1 cellular context compared by ENCODE assay signal in genomic region chr7:84821671-84822534, GRCh38.
TF ChIP-seq lines count a peak whose summit lies in the region.

No MANE protein-coding gene starts in this region.

TF ChIP-seq in K562, 482 proteins besides CTCF, POLR2A, EP300 and RAD21 (continued from another document and continues in another):
- TF ChIP-seq, protein P1, sequence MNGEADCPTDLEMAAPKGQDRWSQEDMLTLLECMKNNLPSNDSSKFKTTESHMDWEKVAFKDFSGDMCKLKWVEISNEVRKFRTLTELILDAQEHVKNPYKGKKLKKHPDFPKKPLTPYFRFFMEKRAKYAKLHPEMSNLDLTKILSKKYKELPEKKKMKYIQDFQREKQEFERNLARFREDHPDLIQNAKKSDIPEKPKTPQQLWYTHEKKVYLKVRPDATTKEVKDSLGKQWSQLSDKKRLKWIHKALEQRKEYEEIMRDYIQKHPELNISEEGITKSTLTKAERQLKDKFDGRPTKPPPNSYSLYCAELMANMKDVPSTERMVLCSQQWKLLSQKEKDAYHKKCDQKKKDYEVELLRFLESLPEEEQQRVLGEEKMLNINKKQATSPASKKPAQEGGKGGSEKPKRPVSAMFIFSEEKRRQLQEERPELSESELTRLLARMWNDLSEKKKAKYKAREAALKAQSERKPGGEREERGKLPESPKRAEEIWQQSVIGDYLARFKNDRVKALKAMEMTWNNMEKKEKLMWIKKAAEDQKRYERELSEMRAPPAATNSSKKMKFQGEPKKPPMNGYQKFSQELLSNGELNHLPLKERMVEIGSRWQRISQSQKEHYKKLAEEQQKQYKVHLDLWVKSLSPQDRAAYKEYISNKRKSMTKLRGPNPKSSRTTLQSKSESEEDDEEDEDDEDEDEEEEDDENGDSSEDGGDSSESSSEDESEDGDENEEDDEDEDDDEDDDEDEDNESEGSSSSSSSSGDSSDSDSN (IDR thresholded peaks at IDR 0.05; ENCODE audit: borderline replicate concordance in 1 of 2, low read depth in 2 of 2, low read length in 2 of 2) = no peak
- 0 out of 2 replicates have a peak, but pooled peaks have one; percentile 59 for TF ChIP-seq HMG20B (CRISPR knock-in tag; IDR thresholded peaks at IDR 0.05)
- no peak for TF ChIP-seq HLTF (IDR thresholded peaks at IDR 0.05)
- TF ChIP-seq NFE2 (IDR thresholded peaks at IDR 0.05; ENCODE audit: low read depth) = no peak
- no peak for TF ChIP-seq IRF2 (CRISPR knock-in tag; IDR thresholded peaks at IDR 0.05)
- TF ChIP-seq NFATC3 (IDR thresholded peaks at IDR 0.05) = no peak
- TF ChIP-seq C11orf30 (IDR thresholded peaks at IDR 0.05; ENCODE audit: low read depth) = no peak
- TF ChIP-seq ZEB2 (IDR thresholded peaks at IDR 0.05) = no peak; the same call in 1 of the 2 replicates
- TF ChIP-seq FIP1L1 (IDR thresholded peaks at IDR 0.05; ENCODE audit: low read depth, low read length, poor library complexity, severe bottlenecking) = no peak
- TF ChIP-seq JUN (IDR thresholded peaks at IDR 0.05; ENCODE audit: borderline replicate concordance, low read depth, low read length) = no peak
- no peak for TF ChIP-seq JUN (CRISPR knock-in tag; IDR thresholded peaks at IDR 0.05; ENCODE audit: borderline replicate concordance)
- peak; percentile 95 for TF ChIP-seq ZNF584 (CRISPR knock-in tag; IDR thresholded peaks at IDR 0.05; ENCODE audit: low read depth)
- TF ChIP-seq NCOA1 (IDR thresholded peaks at IDR 0.05; ENCODE audit: low read depth) = no peak
- TF ChIP-seq HSF4 (CRISPR knock-in tag; IDR thresholded peaks at IDR 0.05; ENCODE audit: borderline replicate concordance) = peak; percentile 97
- peak; percentile 90 for TF ChIP-seq PYGO2 (tag; IDR thresholded peaks at IDR 0.05)
- no peak for TF ChIP-seq SUPT5H (IDR thresholded peaks at IDR 0.05)
- TF ChIP-seq TEAD1 (CRISPR knock-in tag; IDR thresholded peaks at IDR 0.05) = peak; percentile 5 to 93; a peak in 2 of 4 replicates
- 0 out of 2 replicates have a peak, but pooled peaks have one; percentile 77 for TF ChIP-seq KLF10 (CRISPR knock-in tag; IDR thresholded peaks at IDR 0.05)
- TF ChIP-seq, protein P2, sequence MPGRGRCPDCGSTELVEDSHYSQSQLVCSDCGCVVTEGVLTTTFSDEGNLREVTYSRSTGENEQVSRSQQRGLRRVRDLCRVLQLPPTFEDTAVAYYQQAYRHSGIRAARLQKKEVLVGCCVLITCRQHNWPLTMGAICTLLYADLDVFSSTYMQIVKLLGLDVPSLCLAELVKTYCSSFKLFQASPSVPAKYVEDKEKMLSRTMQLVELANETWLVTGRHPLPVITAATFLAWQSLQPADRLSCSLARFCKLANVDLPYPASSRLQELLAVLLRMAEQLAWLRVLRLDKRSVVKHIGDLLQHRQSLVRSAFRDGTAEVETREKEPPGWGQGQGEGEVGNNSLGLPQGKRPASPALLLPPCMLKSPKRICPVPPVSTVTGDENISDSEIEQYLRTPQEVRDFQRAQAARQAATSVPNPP (IDR thresholded peaks at IDR 0.05; ENCODE audit: borderline replicate concordance, insufficient read depth, insufficient read length) = no peak
- TF ChIP-seq, protein P3, sequence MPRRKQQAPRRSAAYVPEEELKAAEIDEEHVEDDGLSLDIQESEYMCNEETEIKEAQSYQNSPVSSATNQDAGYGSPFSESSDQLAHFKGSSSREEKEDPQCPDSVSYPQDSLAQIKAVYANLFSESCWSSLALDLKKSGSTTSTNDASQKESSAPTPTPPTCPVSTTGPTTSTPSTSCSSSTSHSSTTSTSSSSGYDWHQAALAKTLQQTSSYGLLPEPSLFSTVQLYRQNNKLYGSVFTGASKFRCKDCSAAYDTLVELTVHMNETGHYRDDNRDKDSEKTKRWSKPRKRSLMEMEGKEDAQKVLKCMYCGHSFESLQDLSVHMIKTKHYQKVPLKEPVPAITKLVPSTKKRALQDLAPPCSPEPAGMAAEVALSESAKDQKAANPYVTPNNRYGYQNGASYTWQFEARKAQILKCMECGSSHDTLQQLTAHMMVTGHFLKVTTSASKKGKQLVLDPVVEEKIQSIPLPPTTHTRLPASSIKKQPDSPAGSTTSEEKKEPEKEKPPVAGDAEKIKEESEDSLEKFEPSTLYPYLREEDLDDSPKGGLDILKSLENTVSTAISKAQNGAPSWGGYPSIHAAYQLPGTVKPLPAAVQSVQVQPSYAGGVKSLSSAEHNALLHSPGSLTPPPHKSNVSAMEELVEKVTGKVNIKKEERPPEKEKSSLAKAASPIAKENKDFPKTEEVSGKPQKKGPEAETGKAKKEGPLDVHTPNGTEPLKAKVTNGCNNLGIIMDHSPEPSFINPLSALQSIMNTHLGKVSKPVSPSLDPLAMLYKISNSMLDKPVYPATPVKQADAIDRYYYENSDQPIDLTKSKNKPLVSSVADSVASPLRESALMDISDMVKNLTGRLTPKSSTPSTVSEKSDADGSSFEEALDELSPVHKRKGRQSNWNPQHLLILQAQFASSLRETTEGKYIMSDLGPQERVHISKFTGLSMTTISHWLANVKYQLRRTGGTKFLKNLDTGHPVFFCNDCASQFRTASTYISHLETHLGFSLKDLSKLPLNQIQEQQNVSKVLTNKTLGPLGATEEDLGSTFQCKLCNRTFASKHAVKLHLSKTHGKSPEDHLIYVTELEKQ (CRISPR knock-in tag; IDR thresholded peaks at IDR 0.05) = peak; percentile 90
- TF ChIP-seq POU5F1 (IDR thresholded peaks at IDR 0.05; ENCODE audit: borderline replicate concordance, low read depth, low read length, partially characterized antibody) = no peak
- TF ChIP-seq, protein P4, sequence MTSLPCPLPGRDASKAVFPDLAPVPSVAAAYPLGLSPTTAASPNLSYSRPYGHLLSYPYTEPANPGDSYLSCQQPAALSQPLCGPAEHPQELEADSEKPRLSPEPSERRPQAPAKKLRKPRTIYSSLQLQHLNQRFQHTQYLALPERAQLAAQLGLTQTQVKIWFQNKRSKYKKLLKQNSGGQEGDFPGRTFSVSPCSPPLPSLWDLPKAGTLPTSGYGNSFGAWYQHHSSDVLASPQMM (CRISPR knock-in tag; IDR thresholded peaks at IDR 0.05) = no peak
- TF ChIP-seq AFF4 (CRISPR knock-in tag; IDR thresholded peaks at IDR 0.05) = no peak
- no peak for TF ChIP-seq MYBL2 (IDR thresholded peaks at IDR 0.05; ENCODE audit: low read depth)
- no peak for TF ChIP-seq MYBL2 (CRISPR knock-in tag; IDR thresholded peaks at IDR 0.05; ENCODE audit: borderline replicate concordance)
- TF ChIP-seq TFAM (CRISPR knock-in tag; conservative IDR thresholded peaks at IDR 0.05) = no peak
- TF ChIP-seq SMARCE1 (IDR thresholded peaks at IDR 0.05) = peak; percentile 46; the same call in 1 of the 2 replicates
- no peak for TF ChIP-seq PHF8 (IDR thresholded peaks at IDR 0.05; ENCODE audit: borderline replicate concordance, low read length)
- peak; percentile 66 for TF ChIP-seq GMEB1 (CRISPR knock-in tag; IDR thresholded peaks at IDR 0.05)
- TF ChIP-seq TBL1XR1 (IDR thresholded peaks at IDR 0.05; ENCODE audit: low read length in 2 of 2) = peak in 1 of 2 experiments; percentile 15; a peak in 1 of 4 replicates
- no peak for TF ChIP-seq ZNF764 (CRISPR knock-in tag; IDR thresholded peaks at IDR 0.05; ENCODE audit: low read depth)
- no peak for TF ChIP-seq SRSF7 (optimal IDR thresholded peaks at IDR 0.05; ENCODE audit: low read depth, low read length)
- TF ChIP-seq HDAC6 (IDR thresholded peaks at IDR 0.05; ENCODE audit: low read depth, low read length) = no peak
- no peak for TF ChIP-seq ZNF408 (CRISPR knock-in tag; IDR thresholded peaks at IDR 0.05; ENCODE audit: low read depth)
- TF ChIP-seq MCM2 (IDR thresholded peaks at IDR 0.05; ENCODE audit: low read depth) = no peak
- TF ChIP-seq MCM7 (IDR thresholded peaks at IDR 0.05) = no peak
- TF ChIP-seq, protein P5, sequence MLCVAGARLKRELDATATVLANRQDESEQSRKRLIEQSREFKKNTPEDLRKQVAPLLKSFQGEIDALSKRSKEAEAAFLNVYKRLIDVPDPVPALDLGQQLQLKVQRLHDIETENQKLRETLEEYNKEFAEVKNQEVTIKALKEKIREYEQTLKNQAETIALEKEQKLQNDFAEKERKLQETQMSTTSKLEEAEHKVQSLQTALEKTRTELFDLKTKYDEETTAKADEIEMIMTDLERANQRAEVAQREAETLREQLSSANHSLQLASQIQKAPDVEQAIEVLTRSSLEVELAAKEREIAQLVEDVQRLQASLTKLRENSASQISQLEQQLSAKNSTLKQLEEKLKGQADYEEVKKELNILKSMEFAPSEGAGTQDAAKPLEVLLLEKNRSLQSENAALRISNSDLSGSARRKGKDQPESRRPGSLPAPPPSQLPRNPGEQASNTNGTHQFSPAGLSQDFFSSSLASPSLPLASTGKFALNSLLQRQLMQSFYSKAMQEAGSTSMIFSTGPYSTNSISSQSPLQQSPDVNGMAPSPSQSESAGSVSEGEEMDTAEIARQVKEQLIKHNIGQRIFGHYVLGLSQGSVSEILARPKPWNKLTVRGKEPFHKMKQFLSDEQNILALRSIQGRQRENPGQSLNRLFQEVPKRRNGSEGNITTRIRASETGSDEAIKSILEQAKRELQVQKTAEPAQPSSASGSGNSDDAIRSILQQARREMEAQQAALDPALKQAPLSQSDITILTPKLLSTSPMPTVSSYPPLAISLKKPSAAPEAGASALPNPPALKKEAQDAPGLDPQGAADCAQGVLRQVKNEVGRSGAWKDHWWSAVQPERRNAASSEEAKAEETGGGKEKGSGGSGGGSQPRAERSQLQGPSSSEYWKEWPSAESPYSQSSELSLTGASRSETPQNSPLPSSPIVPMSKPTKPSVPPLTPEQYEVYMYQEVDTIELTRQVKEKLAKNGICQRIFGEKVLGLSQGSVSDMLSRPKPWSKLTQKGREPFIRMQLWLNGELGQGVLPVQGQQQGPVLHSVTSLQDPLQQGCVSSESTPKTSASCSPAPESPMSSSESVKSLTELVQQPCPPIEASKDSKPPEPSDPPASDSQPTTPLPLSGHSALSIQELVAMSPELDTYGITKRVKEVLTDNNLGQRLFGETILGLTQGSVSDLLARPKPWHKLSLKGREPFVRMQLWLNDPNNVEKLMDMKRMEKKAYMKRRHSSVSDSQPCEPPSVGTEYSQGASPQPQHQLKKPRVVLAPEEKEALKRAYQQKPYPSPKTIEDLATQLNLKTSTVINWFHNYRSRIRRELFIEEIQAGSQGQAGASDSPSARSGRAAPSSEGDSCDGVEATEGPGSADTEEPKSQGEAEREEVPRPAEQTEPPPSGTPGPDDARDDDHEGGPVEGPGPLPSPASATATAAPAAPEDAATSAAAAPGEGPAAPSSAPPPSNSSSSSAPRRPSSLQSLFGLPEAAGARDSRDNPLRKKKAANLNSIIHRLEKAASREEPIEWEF (CRISPR knock-in tag; IDR thresholded peaks at IDR 0.05) = peak; percentile 98
- no peak for TF ChIP-seq ZNF778 (CRISPR knock-in tag; IDR thresholded peaks at IDR 0.05)
- TF ChIP-seq, protein P6, sequence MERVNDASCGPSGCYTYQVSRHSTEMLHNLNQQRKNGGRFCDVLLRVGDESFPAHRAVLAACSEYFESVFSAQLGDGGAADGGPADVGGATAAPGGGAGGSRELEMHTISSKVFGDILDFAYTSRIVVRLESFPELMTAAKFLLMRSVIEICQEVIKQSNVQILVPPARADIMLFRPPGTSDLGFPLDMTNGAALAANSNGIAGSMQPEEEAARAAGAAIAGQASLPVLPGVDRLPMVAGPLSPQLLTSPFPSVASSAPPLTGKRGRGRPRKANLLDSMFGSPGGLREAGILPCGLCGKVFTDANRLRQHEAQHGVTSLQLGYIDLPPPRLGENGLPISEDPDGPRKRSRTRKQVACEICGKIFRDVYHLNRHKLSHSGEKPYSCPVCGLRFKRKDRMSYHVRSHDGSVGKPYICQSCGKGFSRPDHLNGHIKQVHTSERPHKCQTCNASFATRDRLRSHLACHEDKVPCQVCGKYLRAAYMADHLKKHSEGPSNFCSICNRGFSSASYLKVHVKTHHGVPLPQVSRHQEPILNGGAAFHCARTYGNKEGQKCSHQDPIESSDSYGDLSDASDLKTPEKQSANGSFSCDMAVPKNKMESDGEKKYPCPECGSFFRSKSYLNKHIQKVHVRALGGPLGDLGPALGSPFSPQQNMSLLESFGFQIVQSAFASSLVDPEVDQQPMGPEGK (CRISPR knock-in tag; IDR thresholded peaks at IDR 0.05; ENCODE audit: borderline replicate concordance) = peak; percentile 92
- no peak for TF ChIP-seq USF2 (CRISPR knock-in tag; IDR thresholded peaks at IDR 0.05)
- no peak for TF ChIP-seq SMAD2 (IDR thresholded peaks at IDR 0.05; ENCODE audit: low read depth, low read length)
